9 cellular contexts compared by ENCODE assay signal in genomic region chrX:80876877-80877276, GRCh38.
DNase-seq lines count a peak whose midpoint lies in the region; ATAC-seq and TF ChIP-seq lines count a peak whose summit lies in the region.
"Had no signal": no experiment of that assay in that cellular context is flagged by ENCODE, and none has a peak within 500 bp of the region (broad histone marks: within the 10 kb centered on the region; RNA-seq: fewer than 3 reads in every experiment).

No MANE protein-coding gene starts in this region.

- POLR2A ChIA-PET in A673 (lab: Charles Lee; ENCODE audit: low non-redundant PET) = no interaction called here

- H3K4me1 ChIP-seq in A673 (ENCODE audit: insufficient read depth, low read length, poor library complexity, severe bottlenecking) = no peaks in the 10 kb centered on the region

- no peak overlapping the region for H3K4me3 ChIP-seq in A673 (ENCODE audit: low read depth, low read length, poor library complexity, severe bottlenecking)

- TF ChIP-seq CTCF in A673 (conservative IDR thresholded peaks at IDR 0.05; ENCODE audit: low read depth, low read length) (peak; percentile 58), GM13977 (IDR thresholded peaks at IDR 0.05; ENCODE audit: extremely low read depth, insufficient read depth, missing control alignments) (peak; percentile 45), endothelial cell (IDR thresholded peaks at IDR 0.05; ENCODE audit: unreplicated experiment) (peak; percentile 51), progenitor cell of endocrine pancreas (IDR thresholded peaks at IDR 0.05; ENCODE audit: unreplicated experiment) (peak; percentile 61)

- no peaks in the 10 kb centered on the region for H3K9me3 ChIP-seq in A673 (ENCODE audit: low read depth, low read length, poor library complexity, severe bottlenecking)

- H3K27me3 Mint-ChIP-seq in endothelial cell (ENCODE audit: unreplicated experiment) (no peaks in the 10 kb centered on the region), progenitor cell of endocrine pancreas (no peaks in the 10 kb centered on the region)
- H3K27me3 Mint-ChIP-seq: activated naive CD8-positive, alpha-beta T cell had no signal

- H3K36me3 Mint-ChIP-seq in endothelial cell (ENCODE audit: low read depth, unreplicated experiment) (no peaks in the 10 kb centered on the region), progenitor cell of endocrine pancreas (ENCODE audit: insufficient read depth) (no peaks in the 10 kb centered on the region)
- no peaks in the 10 kb centered on the region for H3K36me3 Mint-ChIP-seq in activated naive CD4-positive, alpha-beta T cell treated with anti-CD3 and anti-CD28 coated beads, Interleukin-2, amount 50 U/mL, for 72 hours
- H3K36me3 Mint-ChIP-seq: activated naive CD8-positive, alpha-beta T cell had no signal

- H3K9me3 Mint-ChIP-seq in endothelial cell (ENCODE audit: unreplicated experiment) = no peaks in the 10 kb centered on the region
- peaks cover 13% of the 10 kb centered on the region for H3K9me3 Mint-ChIP-seq in progenitor cell of endocrine pancreas (ENCODE audit: low read depth)
- H3K9me3 Mint-ChIP-seq in activated naive CD4-positive, alpha-beta T cell treated with anti-CD3 and anti-CD28 coated beads, Interleukin-2, amount 50 U/mL, for 72 hours = no peaks in the 10 kb centered on the region

- DNase-seq in A673 (ENCODE audit: low spot score) (peak; percentile 49), GM13977 (ENCODE audit: low spot score) (peak; percentile 40), NCI-H2171 (lab: John Stamatoyannopoulos, UW) (peak; percentile 0), endothelial cell (ENCODE audit: low spot score) (no peak), progenitor cell of endocrine pancreas (ENCODE audit: low spot score, unreplicated experiment) (no peak)
- DNase-seq in activated naive CD4-positive, alpha-beta T cell treated with anti-CD3 and anti-CD28 coated beads, Interleukin-2, amount 50 U/mL, for 72 hours (ENCODE audit: low spot score in 2 of 2) = no peak

- BruUV-seq in A673 (replicated peaks; lab: Mats Ljungman, UMichigan) = no TSS peak

- H3K4me3 Mint-ChIP-seq in endothelial cell (ENCODE audit: unreplicated experiment) = no peak overlapping the region
- H3K4me3 Mint-ChIP-seq in progenitor cell of endocrine pancreas (ENCODE audit: low read depth) = no peak overlapping the region
- H3K4me3 Mint-ChIP-seq: activated naive CD8-positive, alpha-beta T cell had no signal

- H3K4me1 Mint-ChIP-seq in endothelial cell (ENCODE audit: unreplicated experiment) = no peaks in the 10 kb centered on the region
- H3K4me1 Mint-ChIP-seq in progenitor cell of endocrine pancreas (ENCODE audit: low read depth) = no peaks in the 10 kb centered on the region

- ATAC-seq in GM21360 (IDR thresholded peaks at IDR 0.05; ENCODE audit: unreplicated experiment) (no peak), HG02970 (IDR thresholded peaks at IDR 0.05; ENCODE audit: low FRiP score, unreplicated experiment) (no peak)
- ATAC-seq in activated naive CD4-positive, alpha-beta T cell treated with anti-CD3 and anti-CD28 coated beads, Interleukin-2, amount 50 U/mL, for 72 hours = no peak

- CTCF ChIA-PET in A673 (lab: Charles Lee) = interaction anchor here (0.7 to 1.0 kb wide), 2 partner anchors 319 to 403 kb away, joined by 4 to 5 read pairs; no protein-coding TSS in a partner anchor

- no peak overlapping the region for H3K27ac ChIP-seq in A673 (ENCODE audit: low read depth, low read length, poor library complexity, severe bottlenecking)

- no peaks in the 10 kb centered on the region for H3K36me3 ChIP-seq in A673 (ENCODE audit: insufficient read depth, low read length, poor library complexity, severe bottlenecking)

- H3K27me3 ChIP-seq in A673 (replicated peaks; ENCODE audit: insufficient read depth, low read depth, low read length, poor library complexity) = no peaks in the 10 kb centered on the region

- in situ Hi-C loops in GM13977 (cut with MboI; ENCODE audit: low pct_unique_long_range_greater_than_20kb, low sequenced_read_pairs, unreplicated experiment) = no loop called here

- intact Hi-C loops in A673 (cut with micrococcal nuclease; ENCODE audit: unreplicated experiment) = loop anchor here (2.0 to 5.0 kb wide), 2 partner anchors 244 to 320 kb away; no protein-coding TSS in a partner anchor

- H3K27ac Mint-ChIP-seq in endothelial cell (ENCODE audit: unreplicated experiment) (no peak overlapping the region), progenitor cell of endocrine pancreas (no peak overlapping the region)
- H3K27ac Mint-ChIP-seq in activated naive CD4-positive, alpha-beta T cell treated with anti-CD3 and anti-CD28 coated beads, Interleukin-2, amount 50 U/mL, for 72 hours = no peak overlapping the region
- H3K27ac Mint-ChIP-seq: activated naive CD8-positive, alpha-beta T cell had no signal

Comparison
In these comparisons a context has a peak if more than half of its experiments do, and no peak if none do; other contexts are left out.
1. DNase-seq: peak in A673 (single experiment), GM13977 (single experiment) and NCI-H2171 (single experiment); none in endothelial cell (single experiment), progenitor cell of endocrine pancreas (single experiment) and activated naive CD4-positive, alpha-beta T cell treated with anti-CD3 and anti-CD28 coated beads, Interleukin-2, amount 50 U/mL, for 72 hours (0 of 2).
2. Peak in every context shown above with its lines, with median percentiles within 50 percentile points of each other: CTCF ChIP-seq.